21 cellular contexts compared by ENCODE assay signal in genomic region chr17:16447676-16448075, GRCh38. TPM values are rescaled to one million over a fixed set of nuclear protein-coding genes. Genes with fewer than 3 reads are reported as not detected.
A peak's percentile ranks its signal among the peaks of the same experiment; 100 is the strongest.
DNase-seq lines count a peak whose midpoint lies in the region; ATAC-seq, FAIRE-seq and TF ChIP-seq lines count a peak whose summit lies in the region.
"Had no signal": no experiment of that assay in that cellular context is flagged by ENCODE, and none has a peak within 500 bp of the region (broad histone marks: within the 10 kb centered on the region; RNA-seq: fewer than 3 reads in every experiment).

No MANE protein-coding gene starts in this region.

- TF ChIP-seq CTCF in coronary artery (IDR thresholded peaks at IDR 0.05) = no peak

- no peaks in the 10 kb centered on the region for H3K9me3 Mint-ChIP-seq in activated naive CD8-positive, alpha-beta T cell treated with anti-CD3 and anti-CD28 coated beads for 36 hours
- H3K9me3 Mint-ChIP-seq: T-helper 2 cell treated with Interferon-gamma antibody and Interleukin-4, amounts not matched to agents 5 μg/mL and 100 μg/mL, for 36 hours had no signal

- H3K27me3 Mint-ChIP-seq in activated naive CD8-positive, alpha-beta T cell treated with anti-CD3 and anti-CD28 coated beads for 36 hours = no peaks in the 10 kb centered on the region

- peaks cover 49% of the 10 kb centered on the region for H3K36me3 Mint-ChIP-seq in activated naive CD8-positive, alpha-beta T cell treated with anti-CD3 and anti-CD28 coated beads for 36 hours

- H3K4me3 Mint-ChIP-seq in activated naive CD8-positive, alpha-beta T cell treated with anti-CD3 and anti-CD28 coated beads for 36 hours = no peak overlapping the region
- H3K4me3 Mint-ChIP-seq: T-helper 2 cell treated with Interferon-gamma antibody and Interleukin-4, amounts not matched to agents 5 μg/mL and 100 μg/mL, for 36 hours had no signal

- no peaks in the 10 kb centered on the region for H3K27me3 ChIP-seq in small intestine (ENCODE audit: control insufficient read depth in 2 of 2, insufficient read depth in 2 of 2, low read length in 2 of 2)
- H3K27me3 ChIP-seq: right atrium auricular region, SJSA1, thyroid gland had no signal

- H3K27ac ChIP-seq in coronary artery (no peak overlapping the region), small intestine (ENCODE audit: low read depth in 1 of 2, low read length in 1 of 2) (no peak overlapping the region)
- H3K27ac ChIP-seq: lower lobe of right lung, PC-9, right atrium auricular region, SJSA1, thyroid gland had no signal

- peak overlapping the region; percentile 6 for H3K27ac Mint-ChIP-seq in activated naive CD8-positive, alpha-beta T cell treated with anti-CD3 and anti-CD28 coated beads for 36 hours
- H3K27ac Mint-ChIP-seq: T-helper 2 cell treated with Interferon-gamma antibody and Interleukin-4, amounts not matched to agents 5 μg/mL and 100 μg/mL, for 36 hours had no signal

- peak; percentile 39 for DNase-seq in stimulated activated CD4-positive, alpha-beta T cell treated with anti-CD3 and anti-CD28 coated beads, Interleukin-15, amount 100 ng/mL, for 24 hours
- DNase-seq in stimulated activated CD4-positive, alpha-beta T cell treated with anti-CD3 and anti-CD28 coated beads, Interleukin-4, amount 100 ng/mL, for 24 hours = no peak
- DNase-seq in NCI-H226 (peak; percentile 66), NCI-H446 treated with DMSO at 0.1 percent for 48 hours (lab: John Stamatoyannopoulos, UW) (no peak), coronary artery (ENCODE audit: low spot score) (no peak), small intestine (no peak)
- no peak for DNase-seq in activated naive CD8-positive, alpha-beta T cell treated with anti-CD3 and anti-CD28 coated beads for 36 hours
- DNase-seq: activated CD4-positive, CD25-positive, alpha-beta regulatory T cell treated with anti-CD3 and anti-CD28 coated beads, Interleukin-2, amount 50 U/mL, for 72 hours; activated effector memory CD4-positive, alpha-beta T cell treated with Interleukin-2 at 50 U/mL for 16 hours; lower lobe of right lung; NCI-H1417; NCI-H2171; PC-9; thyroid gland had no signal

- H3K9me3 ChIP-seq in small intestine (ENCODE audit: control insufficient read depth, low read depth) = no peaks in the 10 kb centered on the region
- H3K9me3 ChIP-seq: lower lobe of right lung, right atrium auricular region, SJSA1, thyroid gland had no signal

- peaks cover 6 to 19% of the 10 kb centered on the region in 2 donors for H3K36me3 ChIP-seq in small intestine (ENCODE audit: control insufficient read depth in 2 of 2, insufficient read depth in 2 of 2, low read length in 2 of 2)

- no peak for FAIRE-seq in small intestine (lab: Jason Lieb, UNC)
- FAIRE-seq: astrocyte, islet of Langerhans had no signal

- no peaks in the 10 kb centered on the region for H3K4me1 ChIP-seq in small intestine (ENCODE audit: control insufficient read depth in 2 of 2, insufficient read depth in 1 of 2, low read depth in 1 of 2, low read length in 1 of 2)

- ATAC-seq in GM19324 (IDR thresholded peaks at IDR 0.05; ENCODE audit: low FRiP score, unreplicated experiment) = no peak
- ATAC-seq: lower lobe of right lung had no signal

- WGBS in small intestine, 3 donors = 86 to 89% (median 86%) methylated on average over 8 of the region's 8 CpGs

- H3K4me3 ChIP-seq in coronary artery (no peak overlapping the region), small intestine (ENCODE audit: low read depth in 1 of 2, low read length in 2 of 2) (no peak overlapping the region)
- H3K4me3 ChIP-seq: lower lobe of right lung, PC-9, right atrium auricular region, SJSA1, thyroid gland had no signal

- H3K4me1 Mint-ChIP-seq in activated naive CD8-positive, alpha-beta T cell treated with anti-CD3 and anti-CD28 coated beads for 36 hours = peaks cover 47% of the 10 kb centered on the region

RNA-seq across cellular contexts. Expression of gene TRPV2, which starts 32.3 kb away (rescaled TPM):
- 10 to 100 TPM; 34.4 to 40.2 TPM for total RNA-seq in activated naive CD8-positive, alpha-beta T cell treated with anti-CD3 and anti-CD28 coated beads for 36 hours
- 1 to 10 TPM in 2 of 3 donors, under 1 TPM in 1; 0.45 to 9.3 (median 3.8) TPM for polyA plus RNA-seq in small intestine
- total RNA-seq: HT-29 had no signal

RNA-seq across cellular contexts. Expression of gene LRRC75A, which starts 44.3 kb away (rescaled TPM):
- total RNA-seq in activated naive CD8-positive, alpha-beta T cell treated with anti-CD3 and anti-CD28 coated beads for 36 hours = 1 to 10 TPM; 1.5 to 1.7 TPM
- 100 to 1,000 TPM in 1 of 3 donors, 10 to 100 TPM in 2; 30.5 to 130 (median 80.5) TPM for polyA plus RNA-seq in small intestine

Comparison
In these comparisons a context has a peak if more than half of its experiments do, and no peak if none do; other contexts are left out.
1. DNase-seq: peak in stimulated activated CD4-positive, alpha-beta T cell treated with anti-CD3 and anti-CD28 coated beads, Interleukin-15, amount 100 ng/mL, for 24 hours (single experiment) and NCI-H226 (single experiment); none in stimulated activated CD4-positive, alpha-beta T cell treated with anti-CD3 and anti-CD28 coated beads, Interleukin-4, amount 100 ng/mL, for 24 hours (single experiment), activated naive CD8-positive, alpha-beta T cell treated with anti-CD3 and anti-CD28 coated beads for 36 hours (single experiment), NCI-H446 treated with DMSO at 0.1 percent for 48 hours (single experiment), coronary artery (single experiment) and small intestine (single experiment).